Comparison of ENCODE assay signal across 26 cellular contexts in the genomic region with DNA sequence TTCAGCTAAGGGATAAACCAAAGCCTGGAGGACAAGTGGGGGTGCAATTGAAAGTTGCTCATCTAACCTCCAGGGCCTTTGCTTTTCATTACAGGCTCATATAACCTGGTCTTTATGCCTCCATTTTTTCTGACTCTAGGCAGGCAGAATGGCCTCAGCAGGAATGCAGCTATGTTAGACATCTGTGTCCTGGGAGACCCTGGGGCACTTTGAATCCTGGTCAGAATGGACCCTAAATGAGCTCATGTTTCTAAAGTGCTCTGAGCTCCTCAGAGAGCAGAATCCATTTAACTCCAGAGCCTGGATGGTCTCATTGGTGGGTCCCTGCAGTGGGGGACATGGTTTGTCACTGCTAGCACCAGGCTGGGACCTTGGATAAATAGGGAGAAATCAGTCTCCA.
"Had no signal": no experiment of that assay in that cellular context is flagged by ENCODE, and none has a peak within 500 bp of the region (broad histone marks: within the 10 kb centered on the region; RNA-seq: fewer than 3 reads in every experiment).

No MANE protein-coding gene starts in this region.

- H3K4me1 ChIP-seq: colonic mucosa, esophagus squamous epithelium, lower lobe of right lung, right lobe of liver, tibial nerve, upper lobe of right lung, uterus had no signal

- H3K27ac Mint-ChIP-seq: dendritic cell treated with granulocyte-macrophage colony-stimulating factor and Interleukin-4, amounts not matched to agents 40 ng/mL and 50 ng/mL, for 4 days; immature natural killer cell; mesothelial cell of epicardium; naive B cell; natural killer cell treated with Interleukin-12 subunit alpha and Interleukin-12 subunit beta and Interleukin-15 and Interleukin-18, amount 100 ng/mL, for 72 hours; stimulated activated naive B cell treated with anti-CD40 and anti-IgM and Interleukin-4, amounts not matched to agents 10 μg/mL and 1 μg/mL and 100 μg/mL, for 72 hours; stimulated activated naive CD8-positive, alpha-beta T cell treated with anti-CD3 and anti-CD28 coated beads, Interleukin-15, Interleukin-2, amounts not matched to agents 100 ng/mL and 50 ng/mL, for 24 hours had no signal

- H3K9me3 Mint-ChIP-seq: dendritic cell treated with granulocyte-macrophage colony-stimulating factor and Interleukin-4, amounts not matched to agents 40 ng/mL and 50 ng/mL, for 4 days; immature natural killer cell; mesothelial cell of epicardium; naive B cell; natural killer cell treated with Interleukin-12 subunit alpha and Interleukin-12 subunit beta and Interleukin-15 and Interleukin-18, amount 100 ng/mL, for 72 hours; neural crest cell; stimulated activated naive CD8-positive, alpha-beta T cell treated with anti-CD3 and anti-CD28 coated beads, Interleukin-15, Interleukin-2, amounts not matched to agents 100 ng/mL and 50 ng/mL, for 24 hours had no signal

- H3K27ac ChIP-seq: colonic mucosa, esophagus squamous epithelium, lower lobe of right lung, neutrophil, pancreas, right lobe of liver, thoracic aorta, tibial nerve, upper lobe of right lung, uterus had no signal

- H3K4me3 Mint-ChIP-seq: dendritic cell treated with granulocyte-macrophage colony-stimulating factor and Interleukin-4, amounts not matched to agents 40 ng/mL and 50 ng/mL, for 4 days; immature natural killer cell; mesothelial cell of epicardium; naive B cell; natural killer cell treated with Interleukin-12 subunit alpha and Interleukin-12 subunit beta and Interleukin-15 and Interleukin-18, amount 100 ng/mL, for 72 hours; neural crest cell; stimulated activated naive B cell treated with anti-CD40 and anti-IgM and Interleukin-4, amounts not matched to agents 10 μg/mL and 1 μg/mL and 100 μg/mL, for 72 hours; stimulated activated naive CD8-positive, alpha-beta T cell treated with anti-CD3 and anti-CD28 coated beads, Interleukin-15, Interleukin-2, amounts not matched to agents 100 ng/mL and 50 ng/mL, for 24 hours had no signal

- H3K4me3 ChIP-seq: colonic mucosa, esophagus squamous epithelium, lower lobe of right lung, mucosa of descending colon, pancreas, right lobe of liver, thoracic aorta, tibial nerve, upper lobe of right lung, uterus had no signal

- ATAC-seq: left ventricle myocardium superior; mucosa of descending colon; natural killer cell treated with Interleukin-12 subunit alpha and Interleukin-12 subunit beta and Interleukin-15 and Interleukin-18, amount 100 ng/mL, for 72 hours; right lobe of liver; stimulated activated naive B cell treated with anti-CD40 and anti-IgM and Interleukin-4, amounts not matched to agents 10 μg/mL and 1 μg/mL and 100 μg/mL, for 72 hours had no signal

- H3K4me1 Mint-ChIP-seq: immature natural killer cell; naive B cell; neural crest cell; stimulated activated naive B cell treated with anti-CD40 and anti-IgM and Interleukin-4, amounts not matched to agents 10 μg/mL and 1 μg/mL and 100 μg/mL, for 72 hours had no signal

- H3K36me3 ChIP-seq: colonic mucosa, esophagus squamous epithelium, lower lobe of right lung, neutrophil, pancreas, right lobe of liver, thoracic aorta, tibial nerve, upper lobe of right lung, uterus had no signal

- DNase-seq: colonic mucosa; effector CD8-positive, alpha-beta T cell; esophagus squamous epithelium; foreskin melanocyte; hypothalamus; immature natural killer cell; left ventricle myocardium superior; lower lobe of right lung; mucosa of descending colon; naive B cell; pancreas; right lobe of liver; small intestine; stimulated activated CD4-positive, alpha-beta T cell treated with anti-CD3 and anti-CD28 coated beads, Interleukin-15, amount 100 ng/mL, for 24 hours; stimulated activated CD4-positive, alpha-beta T cell treated with anti-CD3 and anti-CD28 coated beads, Interleukin-2, amount 100 ng/mL, for 48 hours; stimulated activated naive B cell treated with anti-CD40 and anti-IgM and Interleukin-4, amounts not matched to agents 10 μg/mL and 1 μg/mL and 100 μg/mL, for 72 hours; upper lobe of right lung; uterus had no signal

- H3K27me3 Mint-ChIP-seq: dendritic cell treated with granulocyte-macrophage colony-stimulating factor and Interleukin-4, amounts not matched to agents 40 ng/mL and 50 ng/mL, for 4 days had no signal

- H3K27me3 ChIP-seq: colonic mucosa, neutrophil, pancreas, right lobe of liver, tibial nerve, upper lobe of right lung, uterus had no signal

- H3K36me3 Mint-ChIP-seq: immature natural killer cell; mesothelial cell of epicardium; naive B cell; natural killer cell treated with Interleukin-12 subunit alpha and Interleukin-12 subunit beta and Interleukin-15 and Interleukin-18, amount 100 ng/mL, for 72 hours; stimulated activated naive B cell treated with anti-CD40 and anti-IgM and Interleukin-4, amounts not matched to agents 10 μg/mL and 1 μg/mL and 100 μg/mL, for 72 hours had no signal

- H3K9me3 ChIP-seq: colonic mucosa, esophagus squamous epithelium, lower lobe of right lung, mucosa of descending colon, neutrophil, pancreas, right lobe of liver, thoracic aorta, tibial nerve, upper lobe of right lung, uterus had no signal
